1 cellular context compared by ENCODE assay signal in genomic region chr1:190540366-190540765, GRCh38.
TF ChIP-seq lines count a peak whose summit lies in the region.

No MANE protein-coding gene starts in this region.

TF ChIP-seq in GM23338, 12 proteins besides CTCF, POLR2A, EP300 and RAD21 (continued from another document):
- TF ChIP-seq REST (IDR thresholded peaks at IDR 0.05; ENCODE audit: unreplicated experiment) (no peak), EZH2 (IDR thresholded peaks at IDR 0.05; ENCODE audit: low read depth, unreplicated experiment) (no peak), JUNB (IDR thresholded peaks at IDR 0.05; ENCODE audit: unreplicated experiment) (no peak), ZNF462 (CRISPR knock-in tag; IDR thresholded peaks at IDR 0.05) (no peak), CREB1 (CRISPR knock-in tag; IDR thresholded peaks at IDR 0.05; ENCODE audit: low read depth) (no peak), POLR2AphosphoS5 (IDR thresholded peaks at IDR 0.05; ENCODE audit: low read depth) (no peak), NANOG (IDR thresholded peaks at IDR 0.05; ENCODE audit: borderline replicate concordance) (no peak), EZH2phosphoT487 (IDR thresholded peaks at IDR 0.05; ENCODE audit: unreplicated experiment) (no peak), ZNF114 (CRISPR knock-in tag; IDR thresholded peaks at IDR 0.05) (no peak)
